Comparison of ENCODE assay signal across 7 cellular contexts in genomic region chr13:19959141-19959830, GRCh38. TPM values are rescaled to one million over a fixed set of nuclear protein-coding genes. Genes with fewer than 3 reads are reported as not detected.
DNase-seq lines count a peak whose midpoint lies in the region; ATAC-seq and TF ChIP-seq lines count a peak whose summit lies in the region.

No MANE protein-coding gene starts in this region.

- ATAC-seq in Right ventricle myocardium inferior: no peak

- DNase-seq in HL-60 (ENCODE audit: low read depth in 1 of 2, low spot score in 1 of 2) (peak in 1 of 2 experiments; percentile 69), SJCRH30 (peak; percentile 69 to 71), Right ventricle myocardium inferior (ENCODE audit: missing footprints) (peak; percentile 83), ovary (peak; percentile 53 to 76 (median 71)), thyroid gland (peak; percentile 53 to 55)
- DNase-seq in activated naive CD4-positive, alpha-beta T cell treated with anti-CD3 and anti-CD28 coated beads, Interleukin-2, amount 50 U/mL, for 16 hours: peak; percentile 76

- TF ChIP-seq EP300 in ovary (IDR thresholded peaks at IDR 0.05): no peak

- peak overlapping the region; percentile 64 for H3K4me3 ChIP-seq in GM12875 (ENCODE audit: low read depth, low read length)
- H3K4me3 ChIP-seq in HL-60 (replicated peaks; ENCODE audit: insufficient read depth, low read length): peak overlapping the region; percentile 81
- peak overlapping the region; percentile 97 for H3K4me3 ChIP-seq in SJCRH30
- H3K4me3 ChIP-seq in ovary: peak overlapping the region; percentile 81
- peak overlapping the region; percentile 11 to 96 (median 68) for H3K4me3 ChIP-seq in thyroid gland (replicated peaks in 1 of 3)

- H3K27me3 ChIP-seq in HL-60 (ENCODE audit: insufficient read depth, poor library complexity, severe bottlenecking) (no peaks in the 10 kb centered on the region), SJCRH30 (no peaks in the 10 kb centered on the region), ovary (no peaks in the 10 kb centered on the region), thyroid gland (no peaks in the 10 kb centered on the region)

- H3K27ac ChIP-seq in HL-60 (replicated peaks) (peak overlapping the region; percentile 96), SJCRH30 (peak overlapping the region; percentile 93), ovary (peak overlapping the region; percentile 99), thyroid gland (peak overlapping the region; percentile 96 to 100 (median 98))

- WGBS in ovary, 3 donors: 0% methylated on average over 42 to 60 of the region's 61 CpGs
- 1% methylated on average over 8 to 23 of the region's 61 CpGs for WGBS in thyroid gland, 2 donors

- TF ChIP-seq CTCF in GM12875 (IDR thresholded peaks at IDR 0.05; ENCODE audit: borderline replicate concordance, insufficient read depth, low read depth, low read length): 0 out of 2 replicates have a peak, but pooled peaks have one; percentile 38
- no peak for TF ChIP-seq CTCF in HL-60 (IDR thresholded peaks at IDR 0.05; ENCODE audit: insufficient read depth, low read length)
- peak in 2 of 3 donors; percentile 27 to 43 for TF ChIP-seq CTCF in ovary (IDR thresholded peaks at IDR 0.05)
- TF ChIP-seq CTCF in thyroid gland (IDR thresholded peaks at IDR 0.05): peak in 4 of 6 experiments; percentile 10 to 26 (median 20)

- intact Hi-C loops in Right ventricle myocardium inferior (cut with DNase I) (loop anchor here (5.0 kb wide), 1 partner anchor 327 kb away; the partner anchor contains the start of gene MPHOSPH8), ovary (cut with DNase I) (loop anchor here in 3 of 4 donors (2.0 to 10.0 kb wide), 3 partner anchors 94 to 97 kb away; partner anchors contain the start of gene ZMYM5 (in 2 of the 3)), thyroid gland (cut with DNase I) (loop anchor here (5.0 kb wide), 1 partner anchor 177 kb away; the partner anchor contains the start of gene PSPC1)

- TF ChIP-seq POLR2A in ovary (IDR thresholded peaks at IDR 0.05): no peak
- no peak for TF ChIP-seq POLR2A in thyroid gland (IDR thresholded peaks at IDR 0.05)

- peaks cover 12% of the 10 kb centered on the region for H3K4me1 ChIP-seq in SJCRH30
- peaks cover 8% of the 10 kb centered on the region for H3K4me1 ChIP-seq in ovary (ENCODE audit: insufficient read depth)
- peaks cover 18 to 25% of the 10 kb centered on the region in 2 donors for H3K4me1 ChIP-seq in thyroid gland

- no peaks in the 10 kb centered on the region for H3K9me3 ChIP-seq in SJCRH30 (replicated peaks)
- no peaks in the 10 kb centered on the region for H3K9me3 ChIP-seq in ovary
- H3K9me3 ChIP-seq in thyroid gland: no peaks in the 10 kb centered on the region

- H3K36me3 ChIP-seq in SJCRH30: peaks cover 29% of the 10 kb centered on the region
- no peaks in the 10 kb centered on the region for H3K36me3 ChIP-seq in ovary
- no peaks in the 10 kb centered on the region for H3K36me3 ChIP-seq in thyroid gland

RNA-seq across cellular contexts. Expression of gene ZMYM2, which starts 0.8 kb away (rescaled TPM):
- 101 and 109 TPM in 2 replicates for total RNA-seq in SJCRH30 (2014; rRNA removed; shearing (Covaris generic))
- total RNA-seq in Right ventricle myocardium inferior: 50.3 TPM
- 10 to 100 TPM; 55.0 to 97.6 (median 76.0) TPM for total RNA-seq in ovary
- polyA plus RNA-seq in ovary: 10 to 100 TPM; 17.2 to 46.3 TPM
- 100 to 1,000 TPM; 100 to 154 (median 117) TPM for total RNA-seq in thyroid gland
